In genomic region chr11:70364198-70364597, GRCh38 we compare ENCODE assay signal across 36 cellular contexts. TPM values are rescaled to one million over a fixed set of nuclear protein-coding genes. Genes with fewer than 3 reads are reported as not detected.
A peak's percentile ranks its signal among the peaks of the same experiment; 100 is the strongest.
DNase-seq lines count a peak whose midpoint lies in the region; ATAC-seq, FAIRE-seq and TF ChIP-seq lines count a peak whose summit lies in the region.
"Had no signal": no experiment of that assay in that cellular context is flagged by ENCODE, and none has a peak within 500 bp of the region (broad histone marks: within the 10 kb centered on the region; RNA-seq: fewer than 3 reads in every experiment).

No MANE protein-coding gene starts in this region.

- intact Hi-C loops in left cardiac atrium (cut with DNase I) (no loop called here), left ventricle myocardium superior (cut with micrococcal nuclease) (no loop called here), transverse colon (cut with DNase I; ENCODE audit: low total_unique reads) (no loop called here)

- no peak overlapping the region for H3K4me3 ChIP-seq in right atrium auricular region
- no peak overlapping the region for H3K4me3 ChIP-seq in astrocyte (ENCODE audit: insufficient read depth, low read depth, low read length)
- H3K4me3 ChIP-seq in transverse colon, result no peak overlapping the region
- H3K4me3 ChIP-seq: hepatocyte, right lobe of liver had no signal

- no peak overlapping the region for H3K4me2 ChIP-seq in astrocyte (ENCODE audit: low read length)
- H3K4me2 ChIP-seq: hepatocyte had no signal

- H3K4me1 Mint-ChIP-seq in astrocyte (ENCODE audit: low read depth, unreplicated experiment), result peaks cover 2% of the 10 kb centered on the region

- ATAC-seq in left cardiac atrium (peak; percentile 47 to 70), left ventricle myocardium superior (peak; percentile 52), GM21576 (IDR thresholded peaks at IDR 0.05; ENCODE audit: unreplicated experiment) (no peak)
- ATAC-seq: left lobe of liver, right lobe of liver had no signal

- DNase-seq in left cardiac atrium, result no peak
- no peak for DNase-seq in right atrium auricular region (ENCODE audit: low spot score)
- DNase-seq in astrocyte (ENCODE audit: low read depth), result peak; percentile 47
- no peak for DNase-seq in left ventricle myocardium superior
- no peak for DNase-seq in occipital lobe (lab: John Stamatoyannopoulos, UW)
- DNase-seq in transverse colon, result no peak
- DNase-seq in dermis blood vessel endothelial cell, result no peak
- DNase-seq: activated B cell treated with CpG ODN at 0.5 μM for 24 hours; activated naive CD4-positive, alpha-beta T cell treated with anti-CD3 and anti-CD28 coated beads for 36 hours; amygdala; BE2C; cerebellar nuclear complex; COR-L47; DMS79; effector CD4-positive, alpha-beta T cell; GF-D8; KG1; midbrain; naive thymus-derived CD8-positive, alpha-beta T cell; NCI-H1436 treated with DMSO at 0.1 percent for 48 hours; NCI-H2107; NCI-H446; right lobe of liver; SHP77; stimulated activated CD4-positive, alpha-beta T cell treated with anti-CD3 and anti-CD28 coated beads, Interleukin-4, amount 100 ng/mL, for 4 hours; stimulated activated naive CD4-positive, alpha-beta T cell treated with Interleukin-2 at 50 U/mL for 16 hours; T-helper 9 cell; trophoblast cell had no signal

- H3K27ac Mint-ChIP-seq in astrocyte (ENCODE audit: unreplicated experiment), result no peak overlapping the region
- H3K27ac Mint-ChIP-seq: activated B cell treated with CpG ODN at 0.5 μM for 24 hours had no signal

- no peak overlapping the region for H3K9ac ChIP-seq in astrocyte (ENCODE audit: low read length)
- H3K9ac ChIP-seq: parathyroid adenoma had no signal

- no peaks in the 10 kb centered on the region for H3K27me3 Mint-ChIP-seq in astrocyte (ENCODE audit: low read depth, unreplicated experiment)
- H3K27me3 Mint-ChIP-seq: activated B cell treated with CpG ODN at 0.5 μM for 24 hours; naive thymus-derived CD8-positive, alpha-beta T cell had no signal

- H4K20me1 ChIP-seq in astrocyte (ENCODE audit: insufficient read depth, low read length), result peaks cover 24% of the 10 kb centered on the region

- TF ChIP-seq CTCF in right atrium auricular region (IDR thresholded peaks at IDR 0.05) (no peak), astrocyte (IDR thresholded peaks at IDR 0.05; ENCODE audit: insufficient read depth, low read depth, low read length) (no peak), transverse colon (IDR thresholded peaks at IDR 0.05) (no peak)

- H3K9me3 ChIP-seq in right atrium auricular region (no peaks in the 10 kb centered on the region), astrocyte (ENCODE audit: insufficient read depth, low read depth, low read length) (no peaks in the 10 kb centered on the region), transverse colon (no peaks in the 10 kb centered on the region)
- H3K9me3 ChIP-seq: BE2C, right lobe of liver had no signal

- peaks cover 28% of the 10 kb centered on the region for H3K36me3 Mint-ChIP-seq in astrocyte (ENCODE audit: low read depth, unreplicated experiment)

- in situ Hi-C loops in transverse colon (cut with MboI; ENCODE audit: low pct_ligation_motif_present in 1 of 4, low pct_unique_long_range_greater_than_20kb in 1 of 4, low sequenced_read_pairs in 3 of 4), result no loop called here

- no peak for FAIRE-seq in astrocyte (lab: Jason Lieb, UNC)
- FAIRE-seq: frontal cortex, GM18507, H54, HTR-8/SVneo had no signal

- H3K27ac ChIP-seq in right atrium auricular region (peak overlapping the region in 1 of 2 donors; percentile 8), astrocyte (ENCODE audit: low read depth, low read length) (no peak overlapping the region), transverse colon (no peak overlapping the region)
- H3K27ac ChIP-seq: hepatocyte, parathyroid adenoma, right lobe of liver had no signal

- H3K4me1 ChIP-seq in right atrium auricular region (no peaks in the 10 kb centered on the region), astrocyte (ENCODE audit: insufficient read depth, low read length) (no peaks in the 10 kb centered on the region), transverse colon (no peaks in the 10 kb centered on the region)
- H3K4me1 ChIP-seq: BE2C, parathyroid adenoma, right lobe of liver had no signal

- H3K9me3 Mint-ChIP-seq in astrocyte (ENCODE audit: unreplicated experiment), result no peaks in the 10 kb centered on the region
- H3K9me3 Mint-ChIP-seq: activated B cell treated with CpG ODN at 0.5 μM for 24 hours; activated naive CD4-positive, alpha-beta T cell treated with anti-CD3 and anti-CD28 coated beads for 36 hours; naive thymus-derived CD8-positive, alpha-beta T cell had no signal

- no peaks in the 10 kb centered on the region for H3K79me2 ChIP-seq in astrocyte (ENCODE audit: insufficient read depth, low read length)
- H3K79me2 ChIP-seq: hepatocyte, parathyroid adenoma had no signal

- H2AFZ ChIP-seq in astrocyte (ENCODE audit: low read depth, low read length), result no peak overlapping the region
- H2AFZ ChIP-seq: hepatocyte, parathyroid adenoma had no signal

- TF ChIP-seq POLR2A in transverse colon (IDR thresholded peaks at IDR 0.05), result no peak

- TF ChIP-seq EP300 in transverse colon (IDR thresholded peaks at IDR 0.05; ENCODE audit: low read depth), result no peak

- 81 to 89% methylated on average over 2 of the region's 2 CpGs for WGBS in transverse colon (ENCODE audit: low coverage in 1 of 2), 2 donors

- H3K4me3 Mint-ChIP-seq in astrocyte (ENCODE audit: unreplicated experiment), result no peak overlapping the region

- H3K36me3 ChIP-seq in right atrium auricular region, result peaks cover 32% of the 10 kb centered on the region
- peaks cover 28% of the 10 kb centered on the region for H3K36me3 ChIP-seq in astrocyte (ENCODE audit: insufficient read depth, low read length)
- peaks cover 0 to 39% (median 11%) of the 10 kb centered on the region in 4 donors for H3K36me3 ChIP-seq in transverse colon

- H3K27me3 ChIP-seq in right atrium auricular region, result no peaks in the 10 kb centered on the region
- H3K27me3 ChIP-seq in astrocyte (ENCODE audit: insufficient read depth, low read length), result no peaks in the 10 kb centered on the region
- H3K27me3 ChIP-seq in transverse colon, result no peaks in the 10 kb centered on the region
- H3K27me3 ChIP-seq: BE2C, hepatocyte, right lobe of liver had no signal

RNA-seq across cellular contexts. Expression of gene CTTN, which starts 34.1 kb away (rescaled TPM):
- total RNA-seq in left cardiac atrium, result 100 to 1,000 TPM in 1 of 2 donors, 10 to 100 TPM in 1; 71.7 to 112 TPM
- total RNA-seq in right atrium auricular region, result 10 to 100 TPM; 67.0 to 99.2 TPM
- 291 and 344 TPM in 2 replicates for total RNA-seq in astrocyte
- 169 TPM for total RNA-seq in left ventricle myocardium superior
- total RNA-seq in occipital lobe, result 81.3 TPM
- total RNA-seq in transverse colon, result 100 to 1,000 TPM; 203 to 449 (median 365) TPM
- total RNA-seq in dermis blood vessel endothelial cell, result 369 and 441 TPM in 2 replicates
